1 cellular context compared by ENCODE assay signal in genomic region chr3:172177046-172177445, GRCh38.
TF ChIP-seq lines count a peak whose summit lies in the region.

No MANE protein-coding gene starts in this region.

TF ChIP-seq in IMR-90, 13 proteins besides CTCF, POLR2A, EP300 and RAD21 (continued from another document):
- no peak for TF ChIP-seq USF2 (IDR thresholded peaks at IDR 0.05; ENCODE audit: low read depth, low read length)
TF ChIP-seq in IMR-90: peak in this region for 0.
